Comparison of ENCODE assay signal across 10 cellular contexts in genomic region chr11:67301313-67301921, GRCh38. TPM values are rescaled to one million over a fixed set of nuclear protein-coding genes. Genes with fewer than 3 reads are reported as not detected.
A peak's percentile ranks its signal among the peaks of the same experiment; 100 is the strongest.
DNase-seq lines count a peak whose midpoint lies in the region; ATAC-seq and TF ChIP-seq lines count a peak whose summit lies in the region.
"Had no signal": no experiment of that assay in that cellular context is flagged by ENCODE, and none has a peak within 500 bp of the region (broad histone marks: within the 10 kb centered on the region; RNA-seq: fewer than 3 reads in every experiment).

No MANE protein-coding gene starts in this region.

- H3K9me3 Mint-ChIP-seq in MCF 10A (ENCODE audit: unreplicated experiment) = peaks cover 8% of the 10 kb centered on the region
- H3K9me3 Mint-ChIP-seq in activated T-cell treated with anti-CD3 and anti-CD28 coated beads, Interleukin-2, amount 50 U/mL, for 4 hours = peaks cover 6% of the 10 kb centered on the region

- WGBS in esophagus squamous epithelium, 2 donors = 93 to 100% methylated on average over 2 to 15 of the region's 28 CpGs
- WGBS in urinary bladder = 90% methylated on average over 28 of the region's 28 CpGs

- no peak overlapping the region for H3K4me3 ChIP-seq in breast epithelium
- peak overlapping the region in 2 of 4 donors; percentile 88 for H3K4me3 ChIP-seq in esophagus squamous epithelium
- no peak overlapping the region for H3K4me3 ChIP-seq in urinary bladder (ENCODE audit: low read depth, low read length)

- DNase-seq in breast epithelium (ENCODE audit: low spot score in 2 of 2) (peak in 1 of 2 donors; percentile 31), MCF 10A (ENCODE audit: unreplicated experiment) (no peak), esophagus squamous epithelium (lab: John Stamatoyannopoulos, UW) (no peak), mesenteric fat pad (ENCODE audit: low spot score) (peak; percentile 88)
- DNase-seq in activated T-cell treated with anti-CD3 and anti-CD28 coated beads, Interleukin-2, amount 50 U/mL, for 4 hours = no peak
- DNase-seq: activated CD8-positive, alpha-beta T cell treated with anti-CD3 and anti-CD28 coated beads for 36 hours; NCI-H446 had no signal

- H3K27ac ChIP-seq in breast epithelium (peak overlapping the region; percentile 93), esophagus squamous epithelium (peak overlapping the region; percentile 90 to 95 (median 92)), urinary bladder (ENCODE audit: low read depth) (peak overlapping the region; percentile 42)

- no peak overlapping the region for H3K27ac Mint-ChIP-seq in MCF 10A (ENCODE audit: low read depth, unreplicated experiment)
- H3K27ac Mint-ChIP-seq: activated CD8-positive, alpha-beta T cell treated with anti-CD3 and anti-CD28 coated beads for 36 hours had no signal

- H3K4me3 Mint-ChIP-seq in MCF 10A (ENCODE audit: unreplicated experiment) = no peak overlapping the region
- no peak overlapping the region for H3K4me3 Mint-ChIP-seq in activated T-cell treated with anti-CD3 and anti-CD28 coated beads, Interleukin-2, amount 50 U/mL, for 4 hours

- H3K4me1 Mint-ChIP-seq in MCF 10A (ENCODE audit: insufficient read depth, unreplicated experiment) = peaks cover 11% of the 10 kb centered on the region
- peaks cover 17% of the 10 kb centered on the region for H3K4me1 Mint-ChIP-seq in activated T-cell treated with anti-CD3 and anti-CD28 coated beads, Interleukin-2, amount 50 U/mL, for 4 hours (ENCODE audit: low read depth)

- H3K27me3 ChIP-seq in breast epithelium (no peaks in the 10 kb centered on the region), esophagus squamous epithelium (no peaks in the 10 kb centered on the region)

- no TSS peak for BruUV-seq in MCF 10A (replicated peaks; lab: Mats Ljungman, UMichigan)

- H3K4me1 ChIP-seq in breast epithelium (peaks cover 0 to 10% of the 10 kb centered on the region in 2 donors), esophagus squamous epithelium (peaks cover 30 to 47% (median 34%) of the 10 kb centered on the region in 3 donors), urinary bladder (ENCODE audit: insufficient read depth) (no peaks in the 10 kb centered on the region)

- no peak for TF ChIP-seq CTCF in breast epithelium (IDR thresholded peaks at IDR 0.05)
- TF ChIP-seq CTCF in MCF 10A (IDR thresholded peaks at IDR 0.05; ENCODE audit: unreplicated experiment) = no peak
- no peak for TF ChIP-seq CTCF in esophagus squamous epithelium (IDR thresholded peaks at IDR 0.05)

- CTCF ChIA-PET in MCF 10A (lab: Yijun Ruan, JAX) = interaction anchor here (2.3 kb wide), 1 partner anchor 16 kb away, joined by 8 read pairs; no protein-coding TSS in a partner anchor

- ATAC-seq in GM21423 (IDR thresholded peaks at IDR 0.05; ENCODE audit: unreplicated experiment) (no peak), GM18511 (IDR thresholded peaks at IDR 0.05; ENCODE audit: unreplicated experiment) (no peak)
- ATAC-seq in activated T-cell treated with anti-CD3 and anti-CD28 coated beads, Interleukin-2, amount 50 U/mL, for 4 hours = no peak
- ATAC-seq: activated CD8-positive, alpha-beta T cell treated with anti-CD3 and anti-CD28 coated beads for 36 hours had no signal

- POLR2A ChIA-PET in MCF 10A (lab: Yijun Ruan, JAX) = interaction anchor here (2.0 to 5.7 kb wide), 7 partner anchors 9 to 246 kb away, joined by 7 to 107 read pairs (median 17); partner anchors contain the start of genes ANKRD13D, GRK2 and RHOD

- intact Hi-C loops in breast epithelium (cut with DNase I; ENCODE audit: low total_unique reads) = no loop called here
- intact Hi-C loops in MCF 10A (cut with micrococcal nuclease) = no loop called here
- intact Hi-C loops in esophagus squamous epithelium (cut with DNase I) = no loop called here

- H3K36me3 ChIP-seq in breast epithelium = no peaks in the 10 kb centered on the region
- peaks cover 29 to 58% (median 40%) of the 10 kb centered on the region in 3 donors for H3K36me3 ChIP-seq in esophagus squamous epithelium
- peaks cover 6% of the 10 kb centered on the region for H3K36me3 ChIP-seq in urinary bladder (ENCODE audit: insufficient read depth)

- H3K36me3 Mint-ChIP-seq in MCF 10A (ENCODE audit: insufficient read depth, unreplicated experiment) = peaks cover 41% of the 10 kb centered on the region
- H3K36me3 Mint-ChIP-seq in activated T-cell treated with anti-CD3 and anti-CD28 coated beads, Interleukin-2, amount 50 U/mL, for 4 hours (ENCODE audit: insufficient read depth) = peaks cover 12% of the 10 kb centered on the region

- H3K27me3 Mint-ChIP-seq in MCF 10A (ENCODE audit: insufficient read depth, unreplicated experiment) = no peaks in the 10 kb centered on the region
- H3K27me3 Mint-ChIP-seq in activated T-cell treated with anti-CD3 and anti-CD28 coated beads, Interleukin-2, amount 50 U/mL, for 4 hours (ENCODE audit: low read depth) = no peaks in the 10 kb centered on the region
- H3K27me3 Mint-ChIP-seq: activated CD8-positive, alpha-beta T cell treated with anti-CD3 and anti-CD28 coated beads for 36 hours had no signal

- TF ChIP-seq POLR2A in breast epithelium (IDR thresholded peaks at IDR 0.05) = no peak
- no peak for TF ChIP-seq POLR2A in esophagus squamous epithelium (IDR thresholded peaks at IDR 0.05)

- no peaks in the 10 kb centered on the region for H3K9me3 ChIP-seq in breast epithelium
- H3K9me3 ChIP-seq in esophagus squamous epithelium = no peaks in the 10 kb centered on the region

RNA-seq across cellular contexts. Expression of gene SSH3, which starts 1.9 kb away (rescaled TPM):
- total RNA-seq in breast epithelium (10 to 100 TPM; 28.8 to 55.2 (median 34.4) TPM), MCF 10A (2022) (31.7 and 38.0 TPM in 2 replicates), esophagus squamous epithelium (10 to 100 TPM; 51.4 to 78.4 (median 64.8) TPM), mesenteric fat pad (19.9 TPM), urinary bladder (23.6 TPM)
- 52.7 TPM for polyA plus RNA-seq in urinary bladder
- total RNA-seq in activated T-cell treated with anti-CD3 and anti-CD28 coated beads, Interleukin-2, amount 50 U/mL, for 4 hours = 1 to 10 TPM; 4.8 to 7.2 (median 6.6) TPM

RNA-seq across cellular contexts. Expression of gene ANKRD13D, which starts 12.3 kb away (rescaled TPM):
- 10 to 100 TPM; 23.7 to 51.8 (median 40.7) TPM for total RNA-seq in breast epithelium
- total RNA-seq in MCF 10A (2022) = 39.7 and 46.2 TPM in 2 replicates
- total RNA-seq in esophagus squamous epithelium = 10 to 100 TPM; 27.4 to 50.6 (median 41.6) TPM
- 42.5 TPM for total RNA-seq in mesenteric fat pad
- total RNA-seq in urinary bladder = 25.2 TPM
- polyA plus RNA-seq in urinary bladder = 44.0 TPM
- 10 to 100 TPM; 67.7 to 75.4 (median 69.8) TPM for total RNA-seq in activated T-cell treated with anti-CD3 and anti-CD28 coated beads, Interleukin-2, amount 50 U/mL, for 4 hours

RNA-seq across cellular contexts. Expression of gene GRK2, which starts 35.1 kb away (rescaled TPM):
- total RNA-seq in breast epithelium (10 to 100 TPM; 41.1 to 52.8 (median 52.1) TPM), MCF 10A (2022) (48.1 and 50.1 TPM in 2 replicates), esophagus squamous epithelium (10 to 100 TPM; 54.1 to 93.2 (median 68.5) TPM), mesenteric fat pad (60.2 TPM), urinary bladder (21.1 TPM)
- polyA plus RNA-seq in urinary bladder = 66.3 TPM
- 100 to 1,000 TPM; 152 to 172 (median 171) TPM for total RNA-seq in activated T-cell treated with anti-CD3 and anti-CD28 coated beads, Interleukin-2, amount 50 U/mL, for 4 hours

RNA-seq across cellular contexts. Expression of gene POLD4, which starts 51.9 kb away (rescaled TPM):
- total RNA-seq in breast epithelium = 10 to 100 TPM; 48.7 to 91.5 (median 69.2) TPM
- 54.8 and 79.9 TPM in 2 replicates for total RNA-seq in MCF 10A (2022)
- total RNA-seq in esophagus squamous epithelium = 100 to 1,000 TPM in 1 of 4 donors, 10 to 100 TPM in 3; 62.6 to 113 (median 74.7) TPM
- 72.9 TPM for total RNA-seq in mesenteric fat pad
- total RNA-seq in urinary bladder = 8.8 TPM
- 157 TPM for polyA plus RNA-seq in urinary bladder
- 10 to 100 TPM; 16.4 to 23.8 (median 22.0) TPM for total RNA-seq in activated T-cell treated with anti-CD3 and anti-CD28 coated beads, Interleukin-2, amount 50 U/mL, for 4 hours

Comparison
In these comparisons a context has a peak if more than half of its experiments do, and no peak if none do; other contexts are left out.
1. H3K27ac ChIP-seq: peak in every context shown above with its lines; median percentile 93 in breast epithelium; 92 in esophagus squamous epithelium; 42 in urinary bladder.